Comparison of ENCODE assay signal across 1 cellular context in genomic region chr4:123666486-123666885, GRCh38.
TF ChIP-seq lines count a peak whose summit lies in the region.

No MANE protein-coding gene starts in this region.

TF ChIP-seq in HepG2, 621 proteins besides CTCF, POLR2A, EP300 and RAD21 (continued from another document):
- TF ChIP-seq ZNF768 (CRISPR knock-in tag; IDR thresholded peaks at IDR 0.05): peak; percentile 79
